15 cellular contexts compared by ENCODE assay signal in genomic region chr2:201154615-201155014, GRCh38. TPM values are rescaled to one million over a fixed set of nuclear protein-coding genes. Genes with fewer than 3 reads are reported as not detected.
A peak's percentile ranks its signal among the peaks of the same experiment; 100 is the strongest.
DNase-seq lines count a peak whose midpoint lies in the region; ATAC-seq and TF ChIP-seq lines count a peak whose summit lies in the region.
"Had no signal": no experiment of that assay in that cellular context is flagged by ENCODE, and none has a peak within 500 bp of the region (broad histone marks: within the 10 kb centered on the region; RNA-seq: fewer than 3 reads in every experiment).

No MANE protein-coding gene starts in this region.

- H3K27ac Mint-ChIP-seq in stimulated activated naive CD8-positive, alpha-beta T cell treated with anti-CD3 and anti-CD28 coated beads, Interleukin-15, Interleukin-2, amounts not matched to agents 100 ng/mL and 50 ng/mL, for 24 hours: peak overlapping the region; percentile 5
- H3K27ac Mint-ChIP-seq in activated naive CD8-positive, alpha-beta T cell: peak overlapping the region; percentile 24
- H3K27ac Mint-ChIP-seq in memory B cell: peak overlapping the region; percentile 94

- H3K36me3 ChIP-seq in upper lobe of right lung: peaks cover 94% of the 10 kb centered on the region

- intact Hi-C loops in upper lobe of right lung (cut with DNase I): loop anchor here (5.0 kb wide), 1 partner anchor 37 kb away; the partner anchor contains the start of gene CFLAR

- H3K27me3 ChIP-seq in upper lobe of right lung (no peaks in the 10 kb centered on the region), foreskin keratinocyte (no peaks in the 10 kb centered on the region)
- H3K27me3 ChIP-seq: BLaER1 had no signal

- H3K27me3 Mint-ChIP-seq in stimulated activated naive CD8-positive, alpha-beta T cell treated with anti-CD3 and anti-CD28 coated beads, Interleukin-15, Interleukin-2, amounts not matched to agents 100 ng/mL and 50 ng/mL, for 24 hours: no peaks in the 10 kb centered on the region
- no peaks in the 10 kb centered on the region for H3K27me3 Mint-ChIP-seq in activated naive CD8-positive, alpha-beta T cell
- H3K27me3 Mint-ChIP-seq in memory B cell: no peaks in the 10 kb centered on the region

- no peak for DNase-seq in stimulated activated naive CD8-positive, alpha-beta T cell treated with anti-CD3 and anti-CD28 coated beads, Interleukin-15, Interleukin-2, amounts not matched to agents 100 U/mL and 50 U/mL, for 24 hours
- DNase-seq in memory B cell (ENCODE audit: low spot score in 2 of 2): no peak
- DNase-seq in upper lobe of right lung: no peak
- no peak for DNase-seq in substantia nigra (lab: John Stamatoyannopoulos, UW)
- DNase-seq in H4 (ENCODE audit: low spot score): no peak
- no peak for DNase-seq in foreskin keratinocyte
- DNase-seq: activated CD4-positive, alpha-beta T cell treated with anti-CD3 and anti-CD28 coated beads, Interleukin-2, amount 50 U/mL, for 1 hour; activated gamma-delta T cell; DMS79; NCI-H2107 had no signal

- H3K4me3 ChIP-seq in upper lobe of right lung: no peak overlapping the region
- H3K4me3 ChIP-seq: BLaER1, smooth muscle cell had no signal

- TF ChIP-seq CTCF in upper lobe of right lung (IDR thresholded peaks at IDR 0.05): no peak
- TF ChIP-seq CTCF in foreskin keratinocyte (conservative IDR thresholded peaks at IDR 0.05): no peak

- H3K27ac ChIP-seq in upper lobe of right lung (peak overlapping the region; percentile 33), substantia nigra (ENCODE audit: low read depth, low read length, poor library complexity, severe bottlenecking) (no peak overlapping the region), foreskin keratinocyte (no peak overlapping the region)
- H3K27ac ChIP-seq: BLaER1, RWPE1 had no signal

- no peaks in the 10 kb centered on the region for H3K9me3 Mint-ChIP-seq in stimulated activated naive CD8-positive, alpha-beta T cell treated with anti-CD3 and anti-CD28 coated beads, Interleukin-15, Interleukin-2, amounts not matched to agents 100 ng/mL and 50 ng/mL, for 24 hours
- H3K9me3 Mint-ChIP-seq in activated naive CD8-positive, alpha-beta T cell (ENCODE audit: low read depth): no peaks in the 10 kb centered on the region
- H3K9me3 Mint-ChIP-seq in memory B cell: no peaks in the 10 kb centered on the region

- H3K4me1 ChIP-seq in upper lobe of right lung (peaks cover 74% of the 10 kb centered on the region), foreskin keratinocyte (peaks cover 34% of the 10 kb centered on the region)

- no peak overlapping the region for H3K4me3 Mint-ChIP-seq in stimulated activated naive CD8-positive, alpha-beta T cell treated with anti-CD3 and anti-CD28 coated beads, Interleukin-15, Interleukin-2, amounts not matched to agents 100 ng/mL and 50 ng/mL, for 24 hours
- no peak overlapping the region for H3K4me3 Mint-ChIP-seq in activated naive CD8-positive, alpha-beta T cell
- no peak overlapping the region for H3K4me3 Mint-ChIP-seq in memory B cell

- no peaks in the 10 kb centered on the region for H3K9me3 ChIP-seq in upper lobe of right lung
- H3K9me3 ChIP-seq: BLaER1 had no signal

- H3K4me1 Mint-ChIP-seq in stimulated activated naive CD8-positive, alpha-beta T cell treated with anti-CD3 and anti-CD28 coated beads, Interleukin-15, Interleukin-2, amounts not matched to agents 100 ng/mL and 50 ng/mL, for 24 hours (ENCODE audit: low read depth): peaks cover 61% of the 10 kb centered on the region
- H3K4me1 Mint-ChIP-seq in activated naive CD8-positive, alpha-beta T cell (ENCODE audit: low read depth): peaks cover 33% of the 10 kb centered on the region
- H3K4me1 Mint-ChIP-seq in memory B cell: peaks cover 51% of the 10 kb centered on the region

- ATAC-seq in stimulated activated naive CD8-positive, alpha-beta T cell treated with anti-CD3 and anti-CD28 coated beads, Interleukin-15, Interleukin-2, amounts not matched to agents 100 U/mL and 50 U/mL, for 24 hours: no peak
- ATAC-seq in memory B cell (ENCODE audit: low read depth) (no peak), upper lobe of right lung (no peak), foreskin keratinocyte (no peak)

- H3K36me3 Mint-ChIP-seq in stimulated activated naive CD8-positive, alpha-beta T cell treated with anti-CD3 and anti-CD28 coated beads, Interleukin-15, Interleukin-2, amounts not matched to agents 100 ng/mL and 50 ng/mL, for 24 hours (ENCODE audit: low read depth): peaks cover 84% of the 10 kb centered on the region
- peaks cover 9% of the 10 kb centered on the region for H3K36me3 Mint-ChIP-seq in activated naive CD8-positive, alpha-beta T cell
- peaks cover 29% of the 10 kb centered on the region for H3K36me3 Mint-ChIP-seq in memory B cell

RNA-seq across cellular contexts. Expression of gene CASP10, which starts 28.3 kb away (rescaled TPM):
- total RNA-seq in upper lobe of right lung (31.6 TPM), foreskin keratinocyte (6.1 and 6.5 TPM in 2 replicates)
- 1.0 and 1.2 TPM in 2 replicates for total RNA-seq in H4 (2014; rRNA removed; shearing (Covaris generic))
- 2.4 and 2.7 TPM in 2 replicates for polyA plus RNA-seq in foreskin keratinocyte

RNA-seq across cellular contexts. Expression of gene CFLAR, which starts 38.7 kb away (rescaled TPM):
- total RNA-seq in upper lobe of right lung: 316 TPM
- 11.1 and 16.9 TPM in 2 replicates for total RNA-seq in H4 (2014; rRNA removed; shearing (Covaris generic))
- total RNA-seq in foreskin keratinocyte: 38.0 and 44.2 TPM in 2 replicates
- polyA plus RNA-seq in foreskin keratinocyte: 17.2 and 22.2 TPM in 2 replicates

Comparison
In these comparisons a context has a peak if more than half of its experiments do, and no peak if none do; other contexts are left out.
1. H3K27ac Mint-ChIP-seq: peak in every context shown above with its lines; median percentile 94 in memory B cell; 24 in activated naive CD8-positive, alpha-beta T cell; 5 in stimulated activated naive CD8-positive, alpha-beta T cell treated with anti-CD3 and anti-CD28 coated beads, Interleukin-15, Interleukin-2, amounts not matched to agents 100 ng/mL and 50 ng/mL, for 24 hours.